Comparison of ENCODE assay signal across 8 cellular contexts in the genomic region with DNA sequence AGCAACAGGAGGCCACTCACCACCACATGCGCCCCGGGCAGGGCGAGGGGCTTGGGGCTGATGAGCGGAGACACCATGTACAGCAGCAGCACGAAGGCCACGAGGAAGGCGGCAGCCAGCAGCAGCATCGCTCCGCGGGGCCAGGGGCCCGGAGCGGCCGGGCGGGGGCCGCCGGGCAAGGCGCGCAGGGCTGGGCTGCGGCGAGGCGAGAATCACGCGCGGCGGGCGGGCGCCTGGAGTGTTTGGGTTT. TPM values are rescaled to one million over a fixed set of nuclear protein-coding genes. Genes with fewer than 3 reads are reported as not detected.
A peak's percentile ranks its signal among the peaks of the same experiment; 100 is the strongest.
DNase-seq lines count a peak whose midpoint lies in the region; ATAC-seq and TF ChIP-seq lines count a peak whose summit lies in the region.

A gene with protein sequence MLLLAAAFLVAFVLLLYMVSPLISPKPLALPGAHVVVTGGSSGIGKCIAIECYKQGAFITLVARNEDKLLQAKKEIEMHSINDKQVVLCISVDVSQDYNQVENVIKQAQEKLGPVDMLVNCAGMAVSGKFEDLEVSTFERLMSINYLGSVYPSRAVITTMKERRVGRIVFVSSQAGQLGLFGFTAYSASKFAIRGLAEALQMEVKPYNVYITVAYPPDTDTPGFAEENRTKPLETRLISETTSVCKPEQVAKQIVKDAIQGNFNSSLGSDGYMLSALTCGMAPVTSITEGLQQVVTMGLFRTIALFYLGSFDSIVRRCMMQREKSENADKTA (minus strand): TSS at position 216 of the 250 bp plus-strand sequence. CDS start 88 bp downstream, at position 128.

- no peak for ATAC-seq in stimulated activated effector memory CD8-positive, alpha-beta T cell treated with anti-CD3 and anti-CD28 coated beads, Interleukin-12 subunit alpha, Interleukin-12 subunit beta, amount 100 ng/mL, for 72 hours

- TF ChIP-seq CTCF in adrenal gland (IDR thresholded peaks at IDR 0.05) (no peak), GM13976 (IDR thresholded peaks at IDR 0.05; ENCODE audit: borderline replicate concordance, control extremely low read depth, extremely low read depth, insufficient read depth, missing control alignments) (no peak)

- H3K27me3 ChIP-seq in HUES6 (ENCODE audit: control insufficient read depth, insufficient read depth, low read length) (no peaks in the 10 kb centered on the region), adrenal gland (no peaks in the 10 kb centered on the region), iPS-18a (ENCODE audit: control insufficient read depth, insufficient read depth, low read length) (no peaks in the 10 kb centered on the region)

- DNase-seq in adrenal gland (no peak), GM13976 (ENCODE audit: low spot score) (no peak), NCI-H2196 (lab: John Stamatoyannopoulos, UW; ENCODE audit: unreplicated experiment) (no peak), SHP77 treated with DMSO at 0.1 percent for 48 hours (lab: John Stamatoyannopoulos, UW) (no peak), NCI-H2107 treated with DMSO at 0.1 percent for 48 hours (lab: John Stamatoyannopoulos, UW; ENCODE audit: unreplicated experiment) (no peak)
- no peak for DNase-seq in stimulated activated effector memory CD8-positive, alpha-beta T cell treated with anti-CD3 and anti-CD28 coated beads, Interleukin-12 subunit alpha, Interleukin-12 subunit beta, amount 100 ng/mL, for 72 hours (ENCODE audit: low spot score in 2 of 2)

- peak within 1 kb of the TSS; percentile 84; the same call in 1 of the 2 replicates for H3K27ac ChIP-seq in HUES6 (ENCODE audit: low read depth, low read length)
- peak within 1 kb of the TSS; percentile 83 to 100 (median 98) for H3K27ac ChIP-seq in adrenal gland
- H3K27ac ChIP-seq in iPS-18a (ENCODE audit: low read length) = no peak within 1 kb of the TSS

- TF ChIP-seq POLR2A in adrenal gland (IDR thresholded peaks at IDR 0.05) = no peak

- H3K9me3 Mint-ChIP-seq in stimulated activated effector memory CD8-positive, alpha-beta T cell treated with anti-CD3 and anti-CD28 coated beads, Interleukin-12 subunit alpha, Interleukin-12 subunit beta, amount 100 ng/mL, for 72 hours = no peaks in the 10 kb centered on the region

- peak within 1 kb of the TSS; percentile 83 for H3K27ac Mint-ChIP-seq in stimulated activated effector memory CD8-positive, alpha-beta T cell treated with anti-CD3 and anti-CD28 coated beads, Interleukin-12 subunit alpha, Interleukin-12 subunit beta, amount 100 ng/mL, for 72 hours

- H3K36me3 Mint-ChIP-seq in stimulated activated effector memory CD8-positive, alpha-beta T cell treated with anti-CD3 and anti-CD28 coated beads, Interleukin-12 subunit alpha, Interleukin-12 subunit beta, amount 100 ng/mL, for 72 hours = peaks cover 29% of the 10 kb centered on the region

- intact Hi-C loops in adrenal gland (cut with DNase I) = loop anchor here in 1 of 2 donors (10.0 kb wide), 1 partner anchor 48 kb away; no protein-coding TSS in a partner anchor

- H3K4me3 Mint-ChIP-seq in stimulated activated effector memory CD8-positive, alpha-beta T cell treated with anti-CD3 and anti-CD28 coated beads, Interleukin-12 subunit alpha, Interleukin-12 subunit beta, amount 100 ng/mL, for 72 hours = peak within 1 kb of the TSS; percentile 81

- H3K4me1 ChIP-seq in HUES6 (ENCODE audit: control insufficient read depth, insufficient read depth, low read length) (peaks cover 2% of the 10 kb centered on the region; the same call in 1 of the 2 replicates), adrenal gland (replicated peaks in 1 of 2) (peaks cover 0 to 28% of the 10 kb centered on the region in 2 donors), iPS-18a (ENCODE audit: control insufficient read depth, low read depth, low read length) (peaks cover 5% of the 10 kb centered on the region)

- in situ Hi-C loops in GM13976 (cut with MboI; ENCODE audit: low sequenced_read_pairs, unreplicated experiment) = no loop called here

- WGBS in adrenal gland, 4 donors = 0 to 1% (median 0%) methylated on average over 15 to 27 of the region's 27 CpGs; no CpG with 5 or more reads in 1 of the 4 donors

- peak within 1 kb of the TSS; percentile 72 for H3K4me3 ChIP-seq in HUES6 (ENCODE audit: low read depth, low read length)
- peak within 1 kb of the TSS; percentile 41 to 81 (median 68) for H3K4me3 ChIP-seq in adrenal gland
- H3K4me3 ChIP-seq in iPS-18a (ENCODE audit: low read length) = peak within 1 kb of the TSS; percentile 80

- peak within 1 kb of the TSS; percentile 92 for H3K9ac ChIP-seq in HUES6 (ENCODE audit: low read length)
- H3K9ac ChIP-seq in iPS-18a (ENCODE audit: low read length) = peak within 1 kb of the TSS; percentile 61

- H3K36me3 ChIP-seq in HUES6 (ENCODE audit: control insufficient read depth, insufficient read depth, low read length) (peaks cover 10% of the 10 kb centered on the region), adrenal gland (replicated peaks in 1 of 2) (peaks cover 0 to 8% of the 10 kb centered on the region in 2 donors), iPS-18a (ENCODE audit: control insufficient read depth, low read depth, low read length) (peaks cover 6% of the 10 kb centered on the region)

- H3K4me1 Mint-ChIP-seq in stimulated activated effector memory CD8-positive, alpha-beta T cell treated with anti-CD3 and anti-CD28 coated beads, Interleukin-12 subunit alpha, Interleukin-12 subunit beta, amount 100 ng/mL, for 72 hours = peaks cover 46% of the 10 kb centered on the region

- H3K9me3 ChIP-seq in HUES6 (ENCODE audit: control insufficient read depth, insufficient read depth, low read depth, low read length) (peaks cover 14% of the 10 kb centered on the region), adrenal gland (replicated peaks in 1 of 3) (no peaks in the 10 kb centered on the region), iPS-18a (ENCODE audit: control insufficient read depth, low read depth, low read length) (peaks cover 5% of the 10 kb centered on the region)

RNA-seq across cellular contexts. Expression of the gene that starts here (rescaled TPM):
- 100 to 1,000 TPM in 1 of 8 donors, 10 to 100 TPM in 7; 39.8 to 102 (median 52.5) TPM for total RNA-seq in adrenal gland
- polyA plus RNA-seq in adrenal gland = 10 to 100 TPM in 2 of 3 donors, 1 to 10 TPM in 1; 8.2 to 36.7 (median 15.1) TPM
